In genomic region chr9:94726495-94727191, GRCh38 we compare ENCODE assay signal across 8 cellular contexts. TPM values are rescaled to one million over a fixed set of nuclear protein-coding genes. Genes with fewer than 3 reads are reported as not detected.
DNase-seq lines count a peak whose midpoint lies in the region; ATAC-seq, FAIRE-seq and TF ChIP-seq lines count a peak whose summit lies in the region.

TSS of gene AOPEP (plus strand) at chr9:94726699. CDS start at chr9:94759784, 33,085 bp downstream.

- H3K9me1 ChIP-seq in keratinocyte (ENCODE audit: control insufficient read depth, extremely low read depth, insufficient read depth, low read length): no peaks in the 10 kb centered on the region

- dilution Hi-C loops in keratinocyte (cut with MboI; ENCODE audit: extremely low pct_ligation_motif_present, low sequenced_read_pairs): no loop called here

- no peaks in the 10 kb centered on the region for H3K27me3 ChIP-seq in keratinocyte (ENCODE audit: control insufficient read depth, extremely low read depth, insufficient read depth, low read length)

- no peaks in the 10 kb centered on the region for H4K20me1 ChIP-seq in keratinocyte (ENCODE audit: control insufficient read depth, extremely low read depth, insufficient read depth, low read length)

- no peaks in the 10 kb centered on the region for H3K36me3 ChIP-seq in keratinocyte (ENCODE audit: control insufficient read depth in 2 of 2, extremely low read depth in 1 of 2, insufficient read depth in 2 of 2, low read length in 2 of 2)

- peaks cover 9% of the 10 kb centered on the region for H3K4me1 ChIP-seq in keratinocyte (ENCODE audit: control insufficient read depth, extremely low read depth, insufficient read depth, low read length)

- H3K4me3 ChIP-seq in AG10803 (ENCODE audit: low read length) (peak within 1 kb of the TSS; percentile 79), keratinocyte (ENCODE audit: control insufficient read depth in 2 of 3, extremely low read depth in 1 of 3, insufficient read depth in 2 of 3, low read depth in 1 of 3, low read length in 3 of 3) (peak within 1 kb of the TSS; percentile 76 to 100 (median 95))

- DNase-seq in AG10803 (ENCODE audit: low read depth) (peak; percentile 94), NCI-H460 (ENCODE audit: extremely low read depth, low read depth) (peak; percentile 94), cerebellum (ENCODE audit: low spot score) (peak; percentile 98), keratinocyte (ENCODE audit: low read depth, low spot score) (peak; percentile 67)
- peak; percentile 100 for DNase-seq in activated CD4-positive, CD25-positive, alpha-beta regulatory T cell treated with anti-CD3 and anti-CD28 coated beads, Interleukin-2, amount 50 U/mL, for 72 hours
- peak; percentile 98 to 99 for DNase-seq in stimulated activated CD4-positive, alpha-beta T cell treated with anti-CD3 and anti-CD28 coated beads, Interleukin-15, amount 100 ng/mL, for 1 hour (ENCODE audit: low read depth in 1 of 2, low spot score in 1 of 2)

- no peak for FAIRE-seq in keratinocyte (lab: Jason Lieb, UNC)

- TF ChIP-seq CTCF in AG10803 (conservative IDR thresholded peaks at IDR 0.05; ENCODE audit: low read length) (no peak), keratinocyte (optimal IDR thresholded peaks at IDR 0.05 in 1 of 3, IDR thresholded peaks at IDR 0.05 in 1 of 3, conservative IDR thresholded peaks at IDR 0.05 in 1 of 3; ENCODE audit: extremely low read depth in 1 of 3, insufficient read depth in 2 of 3, low read length in 3 of 3) (no peak)

- peak within 1 kb of the TSS; percentile 98 for H3K9ac ChIP-seq in keratinocyte (ENCODE audit: control insufficient read depth, extremely low read depth, insufficient read depth, low read length)

- H3K4me2 ChIP-seq in keratinocyte (ENCODE audit: control insufficient read depth, extremely low read depth, insufficient read depth, low read depth, low read length): peak within 1 kb of the TSS; percentile 94

- peaks cover 21% of the 10 kb centered on the region for H3K79me2 ChIP-seq in keratinocyte (ENCODE audit: control insufficient read depth, insufficient read depth, low read length)

- ATAC-seq in GM19043 (IDR thresholded peaks at IDR 0.05; ENCODE audit: low read depth, unreplicated experiment): peak; percentile 97
- peak; percentile 95 for ATAC-seq in HG03378 (IDR thresholded peaks at IDR 0.05; ENCODE audit: unreplicated experiment)

- no peaks in the 10 kb centered on the region for H3K9me3 ChIP-seq in keratinocyte (ENCODE audit: control insufficient read depth, low read depth, low read length)

- H3K27ac ChIP-seq in keratinocyte (ENCODE audit: control insufficient read depth, insufficient read depth, low read length): peak within 1 kb of the TSS; percentile 97

- H2AFZ ChIP-seq in keratinocyte (ENCODE audit: control insufficient read depth, low read length): peak within 1 kb of the TSS; percentile 96

RNA-seq across cellular contexts. Expression of gene AOPEP, which starts in this region (rescaled TPM):
- 27.0 and 30.7 TPM in 2 replicates for total RNA-seq in NCI-H460 (2014; rRNA removed; shearing (Covaris generic))
- polyA plus RNA-seq in NCI-H460 (2014; cell fraction: nucleus; rRNA removed): 36.8 and 55.2 TPM in 2 replicates
- total RNA-seq in cerebellum: 67.2 TPM
- polyA plus RNA-seq in keratinocyte: 25.2 to 30.1 TPM (median 27.0 TPM) in 3 replicates
- polyA plus RNA-seq in keratinocyte (2011; ENCODE audit: low read depth): 29.3 TPM
- 17.8 and 20.8 TPM in 2 replicates for polyA plus RNA-seq in keratinocyte (2011; cell fraction: cytosol; rRNA removed)
- polyA plus RNA-seq in keratinocyte (2011; cell fraction: nucleus; rRNA removed): 33.6 and 34.1 TPM in 2 replicates
- 16.8 and 24.4 TPM in 2 replicates for polyA plus RNA-seq in keratinocyte (2012; ENCODE audit: low replicate concordance)
- 17.7 to 46.4 TPM (median 41.8 TPM) in 3 replicates for polyA minus RNA-seq in keratinocyte
- 22.3 TPM for polyA minus RNA-seq in keratinocyte (2011; cell fraction: cytosol; rRNA and poly(A)+ RNA removed)
- polyA minus RNA-seq in keratinocyte (2011; cell fraction: nucleus; rRNA and poly(A)+ RNA removed): 48.9 and 95.1 TPM in 2 replicates

Comparison
In these comparisons a context has a peak if more than half of its experiments do, and no peak if none do; other contexts are left out.
1. Peak in every context shown above with its lines: DNase-seq, ATAC-seq, H3K4me3 ChIP-seq and H3K27ac ChIP-seq.